Comparison of ENCODE assay signal across 8 cellular contexts in the genomic region with DNA sequence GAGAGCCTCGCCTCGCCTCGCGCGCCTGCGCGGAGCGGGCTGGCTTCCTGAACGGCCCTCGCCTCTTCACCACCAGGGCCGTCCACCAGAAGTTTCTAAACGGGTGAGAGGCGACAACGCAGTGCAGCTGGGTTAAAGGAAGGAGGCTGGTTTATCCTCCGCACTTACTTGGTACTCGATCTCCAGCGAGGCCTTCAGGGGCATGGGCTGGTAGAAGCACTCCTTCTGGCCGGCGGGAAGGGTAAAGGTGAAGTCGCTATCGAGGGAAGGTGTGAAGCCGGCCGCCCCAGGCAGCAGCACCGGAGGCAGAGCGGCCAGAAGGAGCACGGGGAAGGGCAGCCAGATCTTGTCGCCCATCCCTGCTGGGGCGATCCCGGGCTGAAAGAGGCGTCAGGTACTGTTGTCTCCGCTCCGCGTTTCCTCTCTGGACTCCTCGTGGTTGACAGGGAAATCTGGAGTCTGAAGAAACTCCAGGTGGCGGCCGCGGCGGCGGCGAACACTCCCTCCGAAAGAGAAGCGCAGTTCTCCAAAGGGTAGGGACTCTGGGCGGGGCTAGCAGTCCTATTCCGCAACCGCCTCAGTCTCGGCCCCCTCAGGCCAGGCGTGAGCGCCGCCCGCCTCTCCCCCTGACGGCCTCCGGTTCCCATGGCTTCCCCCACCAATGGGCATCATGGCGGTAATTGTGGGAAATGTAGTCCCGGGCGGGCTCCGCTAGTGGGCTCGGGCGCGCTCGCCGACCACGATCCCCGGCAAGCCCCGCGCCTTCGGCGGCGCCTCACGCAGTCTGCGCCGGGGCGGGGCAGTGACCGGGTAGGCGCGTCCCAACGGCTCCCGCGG. TPM values are rescaled to one million over a fixed set of nuclear protein-coding genes. Genes with fewer than 3 reads are reported as not detected.
A peak's percentile ranks its signal among the peaks of the same experiment; 100 is the strongest.
DNase-seq lines count a peak whose midpoint lies in the region; ATAC-seq and TF ChIP-seq lines count a peak whose summit lies in the region.

A gene (minus strand): TSS at position 528 of the 837 bp plus-strand sequence. CDS start 171 bp downstream, at position 357.

- no peaks in the 10 kb centered on the region for H3K9me3 Mint-ChIP-seq in activated naive CD8-positive, alpha-beta T cell (ENCODE audit: low read depth)

- H3K4me3 ChIP-seq in GM12865 (ENCODE audit: low read depth, low read length): peak within 1 kb of the TSS; percentile 73
- H3K4me3 ChIP-seq in testis: peak within 1 kb of the TSS; percentile 90 to 99

- peaks cover 47% of the 10 kb centered on the region for H3K4me1 Mint-ChIP-seq in activated naive CD8-positive, alpha-beta T cell (ENCODE audit: low read depth)

- DNase-seq in GM12865 (ENCODE audit: low read depth) (peak; percentile 99), NCI-H1105 (lab: John Stamatoyannopoulos, UW) (peak; percentile 98), SKM-1 treated with dmso at 0.1 percent for 144 hours (lab: John Stamatoyannopoulos, UW; ENCODE audit: unreplicated experiment) (peak; percentile 98), glomerular visceral epithelial cell (ENCODE audit: extremely low spot score) (peak; percentile 99), omental fat pad (ENCODE audit: low spot score) (peak; percentile 69), testis (peak; percentile 98)

- ATAC-seq in HG02642 (IDR thresholded peaks at IDR 0.05; ENCODE audit: poor library complexity, unreplicated experiment): peak; percentile 91
- peak; percentile 95 for ATAC-seq in omental fat pad (ENCODE audit: low FRiP score)

- H3K27me3 ChIP-seq in testis: no peaks in the 10 kb centered on the region

- 0% methylated on average over 7 to 73 of the region's 78 CpGs for WGBS in testis, 2 donors

- no peaks in the 10 kb centered on the region for H3K27me3 Mint-ChIP-seq in activated naive CD8-positive, alpha-beta T cell

- H3K4me1 ChIP-seq in testis: peaks cover 4% of the 10 kb centered on the region

- no peaks in the 10 kb centered on the region for H3K36me3 ChIP-seq in testis (ENCODE audit: low read depth, missing control alignments)

- H3K27ac Mint-ChIP-seq in activated naive CD8-positive, alpha-beta T cell: peak within 1 kb of the TSS; percentile 98

- H3K9me3 ChIP-seq in testis: no peaks in the 10 kb centered on the region

- H3K4me3 Mint-ChIP-seq in activated naive CD8-positive, alpha-beta T cell: peak within 1 kb of the TSS; percentile 95

- no peak for TF ChIP-seq CTCF in GM12865 (IDR thresholded peaks at IDR 0.05; ENCODE audit: insufficient read depth, low read depth, low read length, missing control alignments)
- no peak for TF ChIP-seq CTCF in omental fat pad (IDR thresholded peaks at IDR 0.05)
- peak; percentile 15 to 20 (median 16) for TF ChIP-seq CTCF in testis (IDR thresholded peaks at IDR 0.05)

- H3K36me3 Mint-ChIP-seq in activated naive CD8-positive, alpha-beta T cell: peaks cover 9% of the 10 kb centered on the region

- TF ChIP-seq POLR2A in testis (IDR thresholded peaks at IDR 0.05): peak; percentile 63

- peak within 1 kb of the TSS; percentile 98 for H3K27ac ChIP-seq in testis

- intact Hi-C loops in testis (cut with DNase I; ENCODE audit: low total_unique reads): no loop called here

RNA-seq across cellular contexts. Expression of the gene that starts here (rescaled TPM):
- 100 to 1,000 TPM in 3 of 4 donors, 10 to 100 TPM in 1; 57.2 to 189 (median 136) TPM for total RNA-seq in omental fat pad
- 10 to 100 TPM; 48.1 to 50.0 TPM for total RNA-seq in testis
- polyA plus RNA-seq in testis (ENCODE audit: insufficient read depth, low read depth, low replicate concordance): 39.2 TPM

Comparison
In these comparisons a context has a peak if more than half of its experiments do, and no peak if none do; other contexts are left out.
1. Peak in every context shown above with its lines: DNase-seq, ATAC-seq, H3K4me3 ChIP-seq and H3K27ac ChIP-seq.
2. CTCF ChIP-seq: peak in testis (3 of 3); none in GM12865 (single experiment) and omental fat pad (0 of 3).